Comparison of ENCODE assay signal across 6 cellular contexts in genomic region chr15:88693191-88693590, GRCh38.
"Had no signal": no experiment of that assay in that cellular context is flagged by ENCODE, and none has a peak within 500 bp of the region (broad histone marks: within the 10 kb centered on the region; RNA-seq: fewer than 3 reads in every experiment).

No MANE protein-coding gene starts in this region.

- H3K27ac ChIP-seq: HL-60 had no signal

- H3K27ac Mint-ChIP-seq: GM23338, H9 had no signal

- H2AFZ ChIP-seq: GM23338 had no signal

- H3K4me2 ChIP-seq: GM23338 had no signal

- H3K4me3 ChIP-seq: GM23338, K562 had no signal

- H3K4me1 Mint-ChIP-seq: GM23338, H9 had no signal

- H3K4me3 Mint-ChIP-seq: GM23338, H9 had no signal

- DNase-seq: H9, HCEC 1CT, IMR-90 had no signal

- ATAC-seq: GM23338, K562 had no signal
